ENCODE assay signal across 9 cellular contexts in the genomic region with DNA sequence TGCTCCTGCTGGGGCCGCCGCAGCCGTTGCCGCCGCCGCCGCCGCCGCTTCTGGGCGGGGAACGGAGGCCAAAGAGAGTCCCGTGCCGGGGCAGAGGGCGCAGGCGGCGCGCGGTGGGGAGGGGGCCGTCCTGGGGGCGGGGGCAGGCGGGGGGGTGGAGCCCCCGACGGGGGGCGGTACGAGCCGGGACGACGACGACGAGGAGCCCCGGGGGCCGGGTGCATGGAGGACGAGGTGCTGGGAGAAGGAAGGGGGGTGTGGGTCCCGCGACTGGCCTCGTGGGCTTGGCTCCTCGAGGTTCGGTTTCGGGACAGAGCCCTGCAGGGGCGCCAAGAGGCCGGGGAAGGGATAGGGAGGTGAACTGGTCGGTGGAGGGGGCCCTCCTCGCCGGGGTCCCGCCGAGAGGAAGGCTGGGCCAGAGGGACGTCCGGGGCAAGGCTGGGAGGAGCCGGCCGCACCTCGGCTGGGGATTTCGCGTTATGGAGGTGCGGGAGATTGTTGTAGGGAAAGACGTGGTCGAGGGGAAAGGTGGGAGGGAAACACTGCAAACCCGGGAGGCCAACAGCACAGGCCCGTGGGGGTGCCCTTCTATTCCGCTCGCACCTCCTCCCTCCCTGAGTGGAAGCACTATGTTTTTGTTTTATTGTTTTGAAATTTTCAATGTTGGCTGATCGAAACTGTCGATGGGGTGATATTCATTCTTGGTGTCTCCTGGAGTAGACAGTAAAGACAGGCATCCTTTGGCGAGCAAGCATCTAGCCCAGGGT. TPM values are rescaled to one million over a fixed set of nuclear protein-coding genes. Genes with fewer than 3 reads are reported as not detected.
DNase-seq lines count a peak whose midpoint lies in the region; FAIRE-seq and TF ChIP-seq lines count a peak whose summit lies in the region.
"Had no signal": no experiment of that assay in that cellular context is flagged by ENCODE, and none has a peak within 500 bp of the region (broad histone marks: within the 10 kb centered on the region; RNA-seq: fewer than 3 reads in every experiment).

No MANE protein-coding gene starts in this region.

- H3K9me3 ChIP-seq in iPS DF 6.9 (ENCODE audit: control insufficient read depth, insufficient read depth, low read length): no peaks in the 10 kb centered on the region
- no peaks in the 10 kb centered on the region for H3K9me3 ChIP-seq in smooth muscle cell (replicated peaks; ENCODE audit: low read depth)
- H3K9me3 ChIP-seq: SJSA1 had no signal

- FAIRE-seq in HTR-8/SVneo (lab: Jason Lieb, UNC): no peak

- TF ChIP-seq CTCF in NB4 (IDR thresholded peaks at IDR 0.05; ENCODE audit: low read depth, low read length): no peak
- no peak for TF ChIP-seq CTCF in smooth muscle cell (IDR thresholded peaks at IDR 0.05; ENCODE audit: borderline replicate concordance, insufficient read depth, poor library complexity, severe bottlenecking)

- H2AFZ ChIP-seq in smooth muscle cell (ENCODE audit: low read depth): no peak overlapping the region

- H3K4me1 ChIP-seq in iPS DF 6.9 (ENCODE audit: control insufficient read depth, insufficient read depth, low read length): peaks cover 4% of the 10 kb centered on the region; the same call in 1 of the 2 replicates
- no peaks in the 10 kb centered on the region for H3K4me1 ChIP-seq in smooth muscle cell (ENCODE audit: low read depth)

- H3K27ac ChIP-seq in iPS DF 6.9 (ENCODE audit: low read length) (no peak overlapping the region), smooth muscle cell (ENCODE audit: low read depth) (no peak overlapping the region)
- H3K27ac ChIP-seq: SJSA1 had no signal

- H3K4me3 ChIP-seq in NB4 (ENCODE audit: low read depth, low read length) (peak overlapping the region; percentile 57), iPS DF 6.9 (ENCODE audit: low read length) (0 out of 2 replicates have a peak overlapping the region, but pooled peaks have one; percentile 69), smooth muscle cell (no peak overlapping the region)
- H3K4me3 ChIP-seq: SJSA1 had no signal

- no CpG with 5 or more reads among the region's 63 CpGs for WGBS in iPS DF 6.9 (ENCODE audit: insufficient coverage, insufficient read length)
- WGBS in smooth muscle cell (ENCODE audit: low lambda C conversion rate): 39% methylated on average over 29 of the region's 63 CpGs

- H4K20me1 ChIP-seq in smooth muscle cell (ENCODE audit: low read depth): peaks cover 41% of the 10 kb centered on the region

- DNase-seq in ELF-1 (ENCODE audit: low read depth, low spot score) (peak; percentile 44), NB4 (ENCODE audit: low read depth) (peak; percentile 59), iPS DF 6.9 (ENCODE audit: low read depth, low spot score) (no peak), smooth muscle cell (lab: John Stamatoyannopoulos, UW; ENCODE audit: unreplicated experiment) (peak; percentile 2), HTR-8/SVneo (ENCODE audit: insufficient read length, low spot score) (no peak), GF-D8 (lab: John Stamatoyannopoulos, UW) (no peak), NCI-H2081 treated with DMSO at 0.1 percent for 48 hours (lab: John Stamatoyannopoulos, UW) (no peak)
- DNase-seq in activated naive CD4-positive, alpha-beta T cell treated with Interleukin-2 at 50 U/mL for 16 hours: peak; percentile 33

- H3K36me3 ChIP-seq in iPS DF 6.9 (ENCODE audit: control insufficient read depth, insufficient read depth, low read length): no peaks in the 10 kb centered on the region
- H3K36me3 ChIP-seq in smooth muscle cell (ENCODE audit: low read depth): no peaks in the 10 kb centered on the region
- H3K36me3 ChIP-seq: SJSA1 had no signal

- H3K79me2 ChIP-seq in smooth muscle cell (ENCODE audit: low read depth): peaks cover 6% of the 10 kb centered on the region

- H3K4me2 ChIP-seq in smooth muscle cell: peak overlapping the region; percentile 84

- H3F3A ChIP-seq in smooth muscle cell (ENCODE audit: low read depth): no peaks in the 10 kb centered on the region

- H3K27me3 ChIP-seq in iPS DF 6.9 (ENCODE audit: control insufficient read depth, insufficient read depth, low read length) (peaks cover 19% of the 10 kb centered on the region), smooth muscle cell (ENCODE audit: low read depth) (no peaks in the 10 kb centered on the region)

- no peak for TF ChIP-seq POLR2A in NB4 (IDR thresholded peaks at IDR 0.05; ENCODE audit: extremely low read depth, insufficient read length)

- no peak overlapping the region for H3K9ac ChIP-seq in smooth muscle cell (ENCODE audit: low read depth)

RNA-seq across cellular contexts. Expression of gene BCORL1, which starts 1.9 kb away (rescaled TPM):
- 3.0 TPM in 2 replicates for total RNA-seq in smooth muscle cell
- 8.0 and 14.8 TPM in 2 replicates for polyA plus RNA-seq in smooth muscle cell

Comparison
In these comparisons a context has a peak if more than half of its experiments do, and no peak if none do; other contexts are left out.
1. DNase-seq: peak in ELF-1 (single experiment), NB4 (single experiment), activated naive CD4-positive, alpha-beta T cell treated with Interleukin-2 at 50 U/mL for 16 hours (single experiment) and smooth muscle cell (single experiment); none in iPS DF 6.9 (single experiment), HTR-8/SVneo (single experiment), GF-D8 (single experiment) and NCI-H2081 treated with DMSO at 0.1 percent for 48 hours (single experiment).